In the genomic region with DNA sequence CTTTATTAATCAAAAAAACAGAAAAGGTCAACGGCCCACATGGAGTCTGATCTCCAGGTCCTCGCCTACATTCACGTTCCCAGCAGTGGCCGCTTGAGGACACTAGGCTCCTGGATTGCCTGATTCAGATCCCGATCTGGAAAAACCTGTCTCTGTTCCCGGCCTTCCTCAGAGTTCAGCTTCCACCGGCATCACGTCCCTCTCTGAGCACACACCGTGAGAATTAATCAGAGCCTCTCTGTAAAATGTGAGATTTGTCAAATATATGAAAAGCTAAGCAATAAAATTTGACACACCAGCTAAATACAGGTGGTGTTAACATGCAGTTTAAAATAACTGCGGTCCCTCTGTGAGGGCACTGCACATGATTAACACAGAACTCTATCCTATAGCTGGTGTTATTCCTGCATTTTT, we compare ENCODE assay signal across 8 cellular contexts.
A peak's percentile ranks its signal among the peaks of the same experiment; 100 is the strongest.
DNase-seq lines count a peak whose midpoint lies in the region; ATAC-seq, FAIRE-seq and TF ChIP-seq lines count a peak whose summit lies in the region.

No MANE protein-coding gene starts in this region.

- FAIRE-seq in RCC 7860 (lab: Jason Lieb, UNC) (peak; percentile 73), pancreas (lab: Jason Lieb, UNC) (no peak)

- peak; percentile 74 for DNase-seq in Calu3
- DNase-seq in RCC 7860 (ENCODE audit: low spot score) = peak; percentile 75
- DNase-seq in fibroblast of the conjunctiva (ENCODE audit: low read depth) = peak; percentile 61
- peak in 5 of 6 donors; percentile 63 to 80 (median 71) for DNase-seq in pancreas
- no peak for DNase-seq in T-helper 2 cell
- DNase-seq in activated naive CD4-positive, alpha-beta T cell treated with anti-CD3 and anti-CD28 coated beads, Interleukin-2, amount 10 ng/mL, durations not matched to agents 7 days and 5 days = no peak
- no peak for DNase-seq in cerebellar nuclear complex (lab: John Stamatoyannopoulos, UW)

- no peaks in the 10 kb centered on the region for H3K36me3 Mint-ChIP-seq in Calu3 (ENCODE audit: insufficient read depth, unreplicated experiment)
- H3K36me3 Mint-ChIP-seq in activated naive CD4-positive, alpha-beta T cell treated with anti-CD3 and anti-CD28 coated beads, Interleukin-2, amount 10 ng/mL, durations not matched to agents 7 days and 5 days = no peaks in the 10 kb centered on the region

- H3K4me3 Mint-ChIP-seq in Calu3 (ENCODE audit: low read depth, unreplicated experiment) = peak overlapping the region; percentile 55
- H3K4me3 Mint-ChIP-seq in activated naive CD4-positive, alpha-beta T cell treated with anti-CD3 and anti-CD28 coated beads, Interleukin-2, amount 10 ng/mL, durations not matched to agents 7 days and 5 days = no peak overlapping the region

- H3K27ac Mint-ChIP-seq in Calu3 (ENCODE audit: unreplicated experiment) = peak overlapping the region; percentile 85
- H3K27ac Mint-ChIP-seq in activated naive CD4-positive, alpha-beta T cell treated with anti-CD3 and anti-CD28 coated beads, Interleukin-2, amount 10 ng/mL, durations not matched to agents 7 days and 5 days = no peak overlapping the region

- H3K9me3 Mint-ChIP-seq in Calu3 (ENCODE audit: low read depth, unreplicated experiment) = no peaks in the 10 kb centered on the region
- H3K9me3 Mint-ChIP-seq in activated naive CD4-positive, alpha-beta T cell treated with anti-CD3 and anti-CD28 coated beads, Interleukin-2, amount 10 ng/mL, durations not matched to agents 7 days and 5 days = no peaks in the 10 kb centered on the region

- CTCF ChIA-PET in Calu3 (lab: Charles Lee) = interaction anchor here (0.9 to 1.6 kb wide), 9 partner anchors 30 to 225 kb away, joined by 3 to 17 read pairs (median 4); no protein-coding TSS in a partner anchor
- CTCF ChIA-PET in activated naive CD4-positive, alpha-beta T cell treated with anti-CD3 and anti-CD28 coated beads, Interleukin-2, amount 10 ng/mL, durations not matched to agents 7 days and 5 days (lab: Charles Lee) = interaction anchor here (1.5 kb wide), 1 partner anchor 55 kb away, joined by 4 read pairs; no protein-coding TSS in a partner anchor

- intact Hi-C loops in Calu3 (cut with micrococcal nuclease; ENCODE audit: unreplicated experiment) = loop anchor here (1.0 kb wide), 1 partner anchor 48 kb away; no protein-coding TSS in a partner anchor
- intact Hi-C loops in pancreas (cut with DNase I) = no loop called here

- no TSS peak for BruUV-seq in Calu3 (replicated peaks; lab: Mats Ljungman, UMichigan)

- H3K4me1 Mint-ChIP-seq in Calu3 (ENCODE audit: low read depth, unreplicated experiment) = peaks cover 22% of the 10 kb centered on the region
- no peaks in the 10 kb centered on the region for H3K4me1 Mint-ChIP-seq in activated naive CD4-positive, alpha-beta T cell treated with anti-CD3 and anti-CD28 coated beads, Interleukin-2, amount 10 ng/mL, durations not matched to agents 7 days and 5 days

- no peak overlapping the region for H3K4me3 ChIP-seq in pancreas

- peak overlapping the region in 2 of 4 donors; percentile 60 to 71 for H3K27ac ChIP-seq in pancreas

- no peaks in the 10 kb centered on the region for H3K36me3 ChIP-seq in pancreas

- 10 to 12% methylated on average over 10 of the region's 10 CpGs for WGBS in pancreas, 2 donors

- TF ChIP-seq CTCF in Calu3 (IDR thresholded peaks at IDR 0.05; ENCODE audit: unreplicated experiment) = peak; percentile 63
- TF ChIP-seq CTCF in pancreas (IDR thresholded peaks at IDR 0.05) = peak in 3 of 4 donors; percentile 36 to 53 (median 45)

- ATAC-seq in pancreas (peak; percentile 93 to 98 (median 94)), HG03045 (IDR thresholded peaks at IDR 0.05; ENCODE audit: unreplicated experiment) (no peak)

- H3K4me1 ChIP-seq in pancreas = peaks cover 0 to 38% (median 6%) of the 10 kb centered on the region in 3 donors

- no peaks in the 10 kb centered on the region for H3K27me3 Mint-ChIP-seq in Calu3 (ENCODE audit: unreplicated experiment)
- no peaks in the 10 kb centered on the region for H3K27me3 Mint-ChIP-seq in activated naive CD4-positive, alpha-beta T cell treated with anti-CD3 and anti-CD28 coated beads, Interleukin-2, amount 10 ng/mL, durations not matched to agents 7 days and 5 days

- H3K27me3 ChIP-seq in pancreas = no peaks in the 10 kb centered on the region

- H3K9me3 ChIP-seq in pancreas = no peaks in the 10 kb centered on the region

Comparison
In these comparisons a context has a peak if more than half of its experiments do, and no peak if none do; other contexts are left out.
1. DNase-seq: peak in Calu3 (single experiment), RCC 7860 (single experiment), fibroblast of the conjunctiva (single experiment) and pancreas (5 of 6); none in T-helper 2 cell (0 of 5), activated naive CD4-positive, alpha-beta T cell treated with anti-CD3 and anti-CD28 coated beads, Interleukin-2, amount 10 ng/mL, durations not matched to agents 7 days and 5 days (single experiment) and cerebellar nuclear complex (0 of 2).